ENCODE assay signal across 13 cellular contexts in genomic region chr2:40401896-40402295, GRCh38. TPM values are rescaled to one million over a fixed set of nuclear protein-coding genes. Genes with fewer than 3 reads are reported as not detected.
DNase-seq lines count a peak whose midpoint lies in the region; ATAC-seq and TF ChIP-seq lines count a peak whose summit lies in the region.
"Had no signal": no experiment of that assay in that cellular context is flagged by ENCODE, and none has a peak within 500 bp of the region (broad histone marks: within the 10 kb centered on the region; RNA-seq: fewer than 3 reads in every experiment).

No MANE protein-coding gene starts in this region.

- H3K27ac Mint-ChIP-seq in Calu3 (ENCODE audit: unreplicated experiment): peak overlapping the region; percentile 46
- H3K27ac Mint-ChIP-seq: stimulated activated memory B cell treated with anti-CD40 and anti-IgM and Interleukin-4, amounts not matched to agents 10 μg/mL and 1 μg/mL and 100 μg/mL, for 72 hours had no signal

- intact Hi-C loops in Calu3 (cut with micrococcal nuclease; ENCODE audit: unreplicated experiment): no loop called here

- H3K9me3 Mint-ChIP-seq in Calu3 (ENCODE audit: low read depth, unreplicated experiment): peaks cover 3% of the 10 kb centered on the region

- ATAC-seq in GM18520 (IDR thresholded peaks at IDR 0.05; ENCODE audit: unreplicated experiment) (no peak), GM19397 (IDR thresholded peaks at IDR 0.05; ENCODE audit: unreplicated experiment) (no peak), GM18858 (IDR thresholded peaks at IDR 0.05; ENCODE audit: unreplicated experiment) (no peak), GM18502 (IDR thresholded peaks at IDR 0.05; ENCODE audit: poor library complexity, unreplicated experiment) (no peak)
- ATAC-seq: stimulated activated memory B cell treated with anti-CD40 and anti-IgM and Interleukin-4, amounts not matched to agents 10 μg/mL and 1 μg/mL and 100 μg/mL, for 72 hours had no signal

- CTCF ChIA-PET in Calu3 (lab: Charles Lee): no interaction called here

- H3K4me3 Mint-ChIP-seq in Calu3 (ENCODE audit: low read depth, unreplicated experiment): no peak overlapping the region
- H3K4me3 Mint-ChIP-seq: stimulated activated memory B cell treated with anti-CD40 and anti-IgM and Interleukin-4, amounts not matched to agents 10 μg/mL and 1 μg/mL and 100 μg/mL, for 72 hours had no signal

- DNase-seq in Calu3 (peak; percentile 61), LoVo (ENCODE audit: low spot score) (peak; percentile 37), astrocyte of the hippocampus (ENCODE audit: low read depth, low spot score) (peak; percentile 67), kidney tubule cell (ENCODE audit: low spot score) (peak; percentile 94)
- DNase-seq: activated CD4-positive, alpha-beta T cell treated with anti-CD3 and anti-CD28 coated beads, Interleukin-2, amount 50 U/mL, for 4 hours; aorta; NCI-H187 treated with DMSO at 0.1 percent for 48 hours; SHP77 had no signal

- H3K36me3 Mint-ChIP-seq in Calu3 (ENCODE audit: insufficient read depth, unreplicated experiment): no peaks in the 10 kb centered on the region
- H3K36me3 Mint-ChIP-seq: stimulated activated memory B cell treated with anti-CD40 and anti-IgM and Interleukin-4, amounts not matched to agents 10 μg/mL and 1 μg/mL and 100 μg/mL, for 72 hours had no signal

- no TSS peak for BruUV-seq in Calu3 (replicated peaks; lab: Mats Ljungman, UMichigan)

- TF ChIP-seq CTCF in Calu3 (IDR thresholded peaks at IDR 0.05; ENCODE audit: unreplicated experiment): no peak

- peaks cover 36% of the 10 kb centered on the region for H3K4me1 Mint-ChIP-seq in Calu3 (ENCODE audit: low read depth, unreplicated experiment)
- H3K4me1 Mint-ChIP-seq: stimulated activated memory B cell treated with anti-CD40 and anti-IgM and Interleukin-4, amounts not matched to agents 10 μg/mL and 1 μg/mL and 100 μg/mL, for 72 hours had no signal

- H3K27me3 Mint-ChIP-seq in Calu3 (ENCODE audit: unreplicated experiment): no peaks in the 10 kb centered on the region
- H3K27me3 Mint-ChIP-seq: stimulated activated memory B cell treated with anti-CD40 and anti-IgM and Interleukin-4, amounts not matched to agents 10 μg/mL and 1 μg/mL and 100 μg/mL, for 72 hours had no signal

RNA-seq across cellular contexts. Expression of gene SLC8A1, which starts 50.0 kb away (rescaled TPM):
- total RNA-seq in Calu3 (2022): 0.05 and 0.10 TPM in 2 replicates

Comparison
In these comparisons a context has a peak if more than half of its experiments do, and no peak if none do; other contexts are left out.
1. DNase-seq: peak in every context shown above with its lines; median percentile 94 in kidney tubule cell; 67 in astrocyte of the hippocampus; 61 in Calu3; 37 in LoVo.